Comparison of ENCODE assay signal across 13 cellular contexts in genomic region chr21:37460196-37460595, GRCh38.
DNase-seq lines count a peak whose midpoint lies in the region; ATAC-seq and TF ChIP-seq lines count a peak whose summit lies in the region.
"Had no signal": no experiment of that assay in that cellular context is flagged by ENCODE, and none has a peak within 500 bp of the region (broad histone marks: within the 10 kb centered on the region; RNA-seq: fewer than 3 reads in every experiment).

No MANE protein-coding gene starts in this region.

- DNase-seq in CD8-positive, alpha-beta T cell, result no peak
- DNase-seq in LHCN-M2 (ENCODE audit: low read depth) (peak; percentile 29), posterior vena cava (ENCODE audit: low spot score) (no peak)
- DNase-seq in naive thymus-derived CD8-positive, alpha-beta T cell, result no peak
- DNase-seq in stimulated activated CD4-positive, alpha-beta T cell treated with anti-CD3 and anti-CD28 coated beads, Interleukin-12 subunit alpha, Interleukin-12 subunit beta, amount 100 ng/mL, for 4 hours, result no peak
- no peak for DNase-seq in stimulated activated naive B cell treated with anti-CD40 and anti-IgM and Interleukin-4, amounts not matched to agents 10 μg/mL and 1 μg/mL and 100 μg/mL, for 72 hours
- DNase-seq: activated CD4-positive, alpha-beta T cell treated with anti-CD3 and anti-CD28 coated beads, Interleukin-2, amount 50 U/mL, for 48 hours; NCI-H1930; SHP77 treated with DMSO at 0.1 percent for 48 hours had no signal

- H3K4me3 ChIP-seq in CD8-positive, alpha-beta T cell (ENCODE audit: low read depth, low read length), result no peak overlapping the region
- H3K4me3 ChIP-seq: skin epidermis had no signal

- H3K4me1 ChIP-seq in CD8-positive, alpha-beta T cell (ENCODE audit: insufficient read depth, low read length), result peaks cover 82% of the 10 kb centered on the region

- H3K27me3 Mint-ChIP-seq in CD8-positive, alpha-beta T cell (ENCODE audit: low read depth), result no peaks in the 10 kb centered on the region
- peaks cover 4% of the 10 kb centered on the region for H3K27me3 Mint-ChIP-seq in brain
- H3K27me3 Mint-ChIP-seq in naive thymus-derived CD8-positive, alpha-beta T cell, result no peaks in the 10 kb centered on the region
- no peaks in the 10 kb centered on the region for H3K27me3 Mint-ChIP-seq in stimulated activated naive B cell treated with anti-CD40 and anti-IgM and Interleukin-4, amounts not matched to agents 10 μg/mL and 1 μg/mL and 100 μg/mL, for 72 hours
- H3K27me3 Mint-ChIP-seq: stimulated activated memory B cell treated with anti-CD40 and anti-IgM and Interleukin-4, amounts not matched to agents 10 μg/mL and 1 μg/mL and 100 μg/mL, for 72 hours had no signal

- no peaks in the 10 kb centered on the region for H3K36me3 ChIP-seq in CD8-positive, alpha-beta T cell (ENCODE audit: insufficient read depth, low read length)

- ATAC-seq in CD8-positive, alpha-beta T cell, result no peak
- ATAC-seq in naive thymus-derived CD8-positive, alpha-beta T cell, result no peak
- no peak for ATAC-seq in stimulated activated naive B cell treated with anti-CD40 and anti-IgM and Interleukin-4, amounts not matched to agents 10 μg/mL and 1 μg/mL and 100 μg/mL, for 72 hours (replicated peaks)
- no peak for ATAC-seq in GM18870 (IDR thresholded peaks at IDR 0.05; ENCODE audit: unreplicated experiment)
- ATAC-seq: stimulated activated memory B cell treated with anti-CD40 and anti-IgM and Interleukin-4, amounts not matched to agents 10 μg/mL and 1 μg/mL and 100 μg/mL, for 72 hours had no signal

- POLR2A ChIA-PET in CD8-positive, alpha-beta T cell (lab: Charles Lee), result no interaction called here
- POLR2A ChIA-PET in naive thymus-derived CD8-positive, alpha-beta T cell (lab: Charles Lee), result no interaction called here

- peaks cover 13% of the 10 kb centered on the region for H3K36me3 Mint-ChIP-seq in CD8-positive, alpha-beta T cell
- H3K36me3 Mint-ChIP-seq in brain, result peaks cover 5% of the 10 kb centered on the region
- H3K36me3 Mint-ChIP-seq in naive thymus-derived CD8-positive, alpha-beta T cell, result peaks cover 0 to 14% (median 3%) of the 10 kb centered on the region in 3 donors
- H3K36me3 Mint-ChIP-seq in stimulated activated naive B cell treated with anti-CD40 and anti-IgM and Interleukin-4, amounts not matched to agents 10 μg/mL and 1 μg/mL and 100 μg/mL, for 72 hours, result peaks cover 7 to 22% of the 10 kb centered on the region in 2 donors
- H3K36me3 Mint-ChIP-seq: stimulated activated memory B cell treated with anti-CD40 and anti-IgM and Interleukin-4, amounts not matched to agents 10 μg/mL and 1 μg/mL and 100 μg/mL, for 72 hours had no signal

- peaks cover 90% of the 10 kb centered on the region for H3K4me1 Mint-ChIP-seq in CD8-positive, alpha-beta T cell (ENCODE audit: low read depth)
- peaks cover 88% of the 10 kb centered on the region for H3K4me1 Mint-ChIP-seq in brain
- H3K4me1 Mint-ChIP-seq in naive thymus-derived CD8-positive, alpha-beta T cell, result peaks cover 37 to 95% (median 83%) of the 10 kb centered on the region in 4 donors
- peaks cover 51 to 80% of the 10 kb centered on the region in 2 donors for H3K4me1 Mint-ChIP-seq in stimulated activated naive B cell treated with anti-CD40 and anti-IgM and Interleukin-4, amounts not matched to agents 10 μg/mL and 1 μg/mL and 100 μg/mL, for 72 hours

- CTCF ChIA-PET in CD8-positive, alpha-beta T cell (lab: Charles Lee), result no interaction called here

- peak overlapping the region; percentile 32 for H3K27ac Mint-ChIP-seq in CD8-positive, alpha-beta T cell
- H3K27ac Mint-ChIP-seq in brain, result peak overlapping the region in 4 of 5 experiments; percentile 44 to 64 (median 53)
- H3K27ac Mint-ChIP-seq in naive thymus-derived CD8-positive, alpha-beta T cell, result peak overlapping the region in 6 of 10 donors; percentile 47 to 88 (median 80)
- no peak overlapping the region for H3K27ac Mint-ChIP-seq in stimulated activated naive B cell treated with anti-CD40 and anti-IgM and Interleukin-4, amounts not matched to agents 10 μg/mL and 1 μg/mL and 100 μg/mL, for 72 hours
- H3K27ac Mint-ChIP-seq: stimulated activated memory B cell treated with anti-CD40 and anti-IgM and Interleukin-4, amounts not matched to agents 10 μg/mL and 1 μg/mL and 100 μg/mL, for 72 hours had no signal

- intact Hi-C loops in CD8-positive, alpha-beta T cell (cut with DNase I, micrococcal nuclease), result loop anchor here (2.0 to 10.0 kb wide), 4 partner anchors 13 to 235 kb away; partner anchors contain the start of gene VPS26C (in 1 of the 2)
- intact Hi-C loops in posterior vena cava (cut with DNase I), result no loop called here

- no peaks in the 10 kb centered on the region for H3K9me3 ChIP-seq in CD8-positive, alpha-beta T cell (ENCODE audit: low read length)

- TF ChIP-seq CTCF in CD8-positive, alpha-beta T cell (IDR thresholded peaks at IDR 0.05), result no peak
- peak in 1 of 2 experiments; percentile 27 for TF ChIP-seq CTCF in brain (conservative IDR thresholded peaks at IDR 0.05)

- H3K27ac ChIP-seq in CD8-positive, alpha-beta T cell (ENCODE audit: low read depth, low read length), result no peak overlapping the region

- no peaks in the 10 kb centered on the region for H3K9me3 Mint-ChIP-seq in CD8-positive, alpha-beta T cell
- H3K9me3 Mint-ChIP-seq in brain, result no peaks in the 10 kb centered on the region
- H3K9me3 Mint-ChIP-seq in naive thymus-derived CD8-positive, alpha-beta T cell, result no peaks in the 10 kb centered on the region
- H3K9me3 Mint-ChIP-seq in stimulated activated naive B cell treated with anti-CD40 and anti-IgM and Interleukin-4, amounts not matched to agents 10 μg/mL and 1 μg/mL and 100 μg/mL, for 72 hours, result no peaks in the 10 kb centered on the region
- H3K9me3 Mint-ChIP-seq: stimulated activated memory B cell treated with anti-CD40 and anti-IgM and Interleukin-4, amounts not matched to agents 10 μg/mL and 1 μg/mL and 100 μg/mL, for 72 hours had no signal

- no peak overlapping the region for H3K4me3 Mint-ChIP-seq in CD8-positive, alpha-beta T cell
- peak overlapping the region in 3 of 5 experiments; percentile 40 to 46 (median 42) for H3K4me3 Mint-ChIP-seq in brain
- H3K4me3 Mint-ChIP-seq in naive thymus-derived CD8-positive, alpha-beta T cell, result no peak overlapping the region
- H3K4me3 Mint-ChIP-seq in stimulated activated naive B cell treated with anti-CD40 and anti-IgM and Interleukin-4, amounts not matched to agents 10 μg/mL and 1 μg/mL and 100 μg/mL, for 72 hours, result no peak overlapping the region
- H3K4me3 Mint-ChIP-seq: stimulated activated memory B cell treated with anti-CD40 and anti-IgM and Interleukin-4, amounts not matched to agents 10 μg/mL and 1 μg/mL and 100 μg/mL, for 72 hours had no signal

- no peaks in the 10 kb centered on the region for H3K27me3 ChIP-seq in CD8-positive, alpha-beta T cell (ENCODE audit: insufficient read depth, low read length)

Comparison
In these comparisons a context has a peak if more than half of its experiments do, and no peak if none do; other contexts are left out.
1. H3K4me3 Mint-ChIP-seq: peak in brain (3 of 5); none in CD8-positive, alpha-beta T cell (single experiment), naive thymus-derived CD8-positive, alpha-beta T cell (0 of 10) and stimulated activated naive B cell treated with anti-CD40 and anti-IgM and Interleukin-4, amounts not matched to agents 10 μg/mL and 1 μg/mL and 100 μg/mL, for 72 hours (0 of 2).
2. intact Hi-C loops: an anchor here in CD8-positive, alpha-beta T cell (2.0 to 10.0 kb wide); none called in posterior vena cava.